In the genomic region with DNA sequence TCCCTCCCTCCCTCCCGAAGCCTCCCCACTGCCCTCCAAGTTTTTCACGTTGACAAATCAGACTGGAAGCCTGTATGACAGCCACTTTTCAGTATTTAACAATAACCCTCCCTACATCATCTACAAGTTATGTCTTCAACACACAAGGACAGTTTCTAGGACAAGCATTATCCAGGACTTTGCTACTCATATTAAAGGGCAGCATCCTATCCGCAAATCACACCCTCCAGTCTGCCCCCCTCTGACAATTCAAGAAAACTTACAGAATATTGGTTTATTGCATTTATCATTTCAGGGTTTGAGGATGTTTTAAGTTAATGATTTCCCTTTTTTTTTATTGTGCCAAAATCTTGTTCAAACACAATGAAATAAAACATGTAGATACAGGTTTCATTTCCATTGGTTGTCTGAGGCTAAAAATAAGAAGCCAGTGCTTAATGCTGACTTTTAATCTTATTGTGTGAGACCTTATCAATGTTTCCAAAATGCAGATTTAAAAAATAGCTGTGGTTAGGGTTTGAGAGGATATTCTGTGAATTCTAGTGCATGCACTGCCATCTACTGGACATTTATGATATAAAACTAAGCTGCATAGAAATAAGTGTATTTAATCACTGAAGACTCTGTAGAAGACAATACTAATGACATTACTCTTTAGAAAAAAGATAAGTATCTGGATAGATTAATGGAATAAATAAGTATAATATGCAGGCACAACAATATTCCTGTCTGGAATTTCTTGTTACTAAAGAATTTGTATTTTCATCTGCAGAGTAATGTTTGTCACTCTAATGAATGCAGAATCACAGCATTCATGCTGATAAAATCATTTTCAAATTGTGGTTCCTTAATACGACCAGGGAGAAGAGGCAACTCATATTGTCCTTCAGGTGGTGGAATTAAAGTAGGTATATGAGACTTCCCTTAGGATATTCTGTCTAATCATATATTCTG, we compare ENCODE assay signal across 8 cellular contexts.
DNase-seq lines count a peak whose midpoint lies in the region; ATAC-seq and TF ChIP-seq lines count a peak whose summit lies in the region.

No MANE protein-coding gene starts in this region.

- TF ChIP-seq POLR2A in body of pancreas (IDR thresholded peaks at IDR 0.05) (no peak), tibial nerve (IDR thresholded peaks at IDR 0.05) (no peak)

- intact Hi-C loops in body of pancreas (cut with DNase I): loop anchor here (5.0 to 10.0 kb wide), 2 partner anchors 327 to 424 kb away; no protein-coding TSS in a partner anchor

- H3K4me3 ChIP-seq in HFF-Myc (replicated peaks; ENCODE audit: low read depth, low read length) (no peak overlapping the region), body of pancreas (no peak overlapping the region), kidney epithelial cell (ENCODE audit: low read depth, low read length) (no peak overlapping the region), tibial nerve (no peak overlapping the region)

- TF ChIP-seq CTCF in HFF-Myc (IDR thresholded peaks at IDR 0.05; ENCODE audit: low read depth, low read length, missing control alignments): no peak
- TF ChIP-seq CTCF in body of pancreas (IDR thresholded peaks at IDR 0.05): peak; percentile 43 to 83 (median 76)
- TF ChIP-seq CTCF in kidney epithelial cell (IDR thresholded peaks at IDR 0.05; ENCODE audit: insufficient read depth, low read length, poor library complexity, severe bottlenecking): peak; percentile 37
- peak; percentile 46 to 87 (median 66) for TF ChIP-seq CTCF in tibial nerve (IDR thresholded peaks at IDR 0.05)

- no peaks in the 10 kb centered on the region for H3K9me3 ChIP-seq in body of pancreas
- no peaks in the 10 kb centered on the region for H3K9me3 ChIP-seq in tibial nerve

- no peak overlapping the region for H3K27ac ChIP-seq in body of pancreas
- peak overlapping the region in 2 of 4 donors; percentile 63 to 66 for H3K27ac ChIP-seq in tibial nerve

- no peaks in the 10 kb centered on the region for H3K27me3 ChIP-seq in body of pancreas
- no peaks in the 10 kb centered on the region for H3K27me3 ChIP-seq in kidney epithelial cell (ENCODE audit: control insufficient read depth, insufficient read depth, low read length)
- no peaks in the 10 kb centered on the region for H3K27me3 ChIP-seq in tibial nerve

- WGBS in body of pancreas, 2 donors: 10 to 28% methylated on average over 4 of the region's 4 CpGs
- WGBS in tibial nerve, 2 donors: 22 to 27% methylated on average over 4 of the region's 4 CpGs

- TF ChIP-seq EP300 in tibial nerve (IDR thresholded peaks at IDR 0.05): no peak

- H3K36me3 ChIP-seq in body of pancreas (replicated peaks in 1 of 2; ENCODE audit: insufficient read depth in 1 of 2, low read depth in 2 of 2) (no peaks in the 10 kb centered on the region), kidney epithelial cell (ENCODE audit: control insufficient read depth, insufficient read depth, low read length) (no peaks in the 10 kb centered on the region), tibial nerve (no peaks in the 10 kb centered on the region)

- DNase-seq in DMS 273 (lab: John Stamatoyannopoulos, UW; ENCODE audit: unreplicated experiment) (peak; percentile 81), DMS 273 treated with DMSO at 0.1 percent for 48 hours (lab: John Stamatoyannopoulos, UW) (no peak), HFF-Myc (ENCODE audit: extremely low read depth, low read depth) (peak; percentile 66), NCI-H526 (lab: John Stamatoyannopoulos, UW) (peak; percentile 47 to 83), body of pancreas (no peak), kidney epithelial cell (ENCODE audit: low read depth) (no peak), tibial nerve (ENCODE audit: low spot score in 2 of 2) (no peak)
- DNase-seq in activated CD4-positive, alpha-beta T cell treated with anti-CD3 and anti-CD28 coated beads, Interleukin-2, amount 50 U/mL, for 4 hours: no peak

- H3K4me1 ChIP-seq in body of pancreas: peaks cover 37% of the 10 kb centered on the region
- H3K4me1 ChIP-seq in tibial nerve: peaks cover 0 to 42% (median 9%) of the 10 kb centered on the region in 4 donors

- no peak for ATAC-seq in body of pancreas

Comparison
In these comparisons a context has a peak if more than half of its experiments do, and no peak if none do; other contexts are left out.
1. DNase-seq: peak in DMS 273 (single experiment), HFF-Myc (single experiment) and NCI-H526 (2 of 2); none in DMS 273 treated with DMSO at 0.1 percent for 48 hours (single experiment), body of pancreas (0 of 4), kidney epithelial cell (single experiment), tibial nerve (0 of 2) and activated CD4-positive, alpha-beta T cell treated with anti-CD3 and anti-CD28 coated beads, Interleukin-2, amount 50 U/mL, for 4 hours (0 of 2).